ENCODE assay signal across 25 cellular contexts in genomic region chr22:32646476-32646875, GRCh38.
"Had no signal": no experiment of that assay in that cellular context is flagged by ENCODE, and none has a peak within 500 bp of the region (broad histone marks: within the 10 kb centered on the region; RNA-seq: fewer than 3 reads in every experiment).

No MANE protein-coding gene starts in this region.

- H3K4me3 ChIP-seq: hepatocyte, left ventricle myocardium inferior, lung, neural progenitor cell, pancreas, testis, tibial nerve, upper lobe of right lung, vagina had no signal

- H3K36me3 ChIP-seq: left ventricle myocardium inferior, neural progenitor cell, pancreas, tibial nerve, upper lobe of right lung, vagina had no signal

- H3K27me3 ChIP-seq: hepatocyte, neural progenitor cell, pancreas, testis, tibial nerve, upper lobe of right lung, vagina had no signal

- H3K4me3 Mint-ChIP-seq: endodermal cell; natural killer cell treated with Interleukin-12 subunit alpha and Interleukin-12 subunit beta and Interleukin-15 and Interleukin-18, amount 100 ng/mL, for 72 hours; neural progenitor cell had no signal

- DNase-seq: effector CD4-positive, alpha-beta T cell; endodermal cell; erythroblast; foreskin melanocyte; head of caudate nucleus; kidney; left cardiac atrium; left ventricle myocardium inferior; mesenchymal stem cell; midbrain; occipital lobe; pancreas; right cardiac atrium; small intestine; stimulated activated CD4-positive, alpha-beta T cell treated with anti-CD3 and anti-CD28 coated beads, Interleukin-12 subunit alpha, Interleukin-12 subunit beta, amount 100 ng/mL, for 4 hours; stimulated activated naive CD4-positive, alpha-beta T cell treated with Interleukin-2 at 50 U/mL for 16 hours; testis; upper lobe of right lung had no signal

- ATAC-seq: left cardiac atrium; natural killer cell treated with Interleukin-12 subunit alpha and Interleukin-12 subunit beta and Interleukin-15 and Interleukin-18, amount 100 ng/mL, for 72 hours; pancreas; right cardiac atrium; upper lobe of right lung had no signal

- H3K36me3 Mint-ChIP-seq: natural killer cell treated with Interleukin-12 subunit alpha and Interleukin-12 subunit beta and Interleukin-15 and Interleukin-18, amount 100 ng/mL, for 72 hours; neural progenitor cell had no signal

- H3K27ac Mint-ChIP-seq: endodermal cell; natural killer cell treated with Interleukin-12 subunit alpha and Interleukin-12 subunit beta and Interleukin-15 and Interleukin-18, amount 100 ng/mL, for 72 hours; neural progenitor cell; progenitor cell of endocrine pancreas had no signal

- H3K4me1 ChIP-seq: neural progenitor cell, pancreas had no signal

- H3K9me3 ChIP-seq: pancreas, testis, vagina had no signal

- H3K9me3 Mint-ChIP-seq: natural killer cell treated with Interleukin-12 subunit alpha and Interleukin-12 subunit beta and Interleukin-15 and Interleukin-18, amount 100 ng/mL, for 72 hours had no signal

- H3K27me3 Mint-ChIP-seq: progenitor cell of endocrine pancreas had no signal

- H3K27ac ChIP-seq: hepatocyte, left ventricle myocardium inferior, neural progenitor cell, pancreas, testis, tibial nerve, upper lobe of right lung, vagina had no signal
